Comparison of ENCODE assay signal across 17 cellular contexts in the genomic region with DNA sequence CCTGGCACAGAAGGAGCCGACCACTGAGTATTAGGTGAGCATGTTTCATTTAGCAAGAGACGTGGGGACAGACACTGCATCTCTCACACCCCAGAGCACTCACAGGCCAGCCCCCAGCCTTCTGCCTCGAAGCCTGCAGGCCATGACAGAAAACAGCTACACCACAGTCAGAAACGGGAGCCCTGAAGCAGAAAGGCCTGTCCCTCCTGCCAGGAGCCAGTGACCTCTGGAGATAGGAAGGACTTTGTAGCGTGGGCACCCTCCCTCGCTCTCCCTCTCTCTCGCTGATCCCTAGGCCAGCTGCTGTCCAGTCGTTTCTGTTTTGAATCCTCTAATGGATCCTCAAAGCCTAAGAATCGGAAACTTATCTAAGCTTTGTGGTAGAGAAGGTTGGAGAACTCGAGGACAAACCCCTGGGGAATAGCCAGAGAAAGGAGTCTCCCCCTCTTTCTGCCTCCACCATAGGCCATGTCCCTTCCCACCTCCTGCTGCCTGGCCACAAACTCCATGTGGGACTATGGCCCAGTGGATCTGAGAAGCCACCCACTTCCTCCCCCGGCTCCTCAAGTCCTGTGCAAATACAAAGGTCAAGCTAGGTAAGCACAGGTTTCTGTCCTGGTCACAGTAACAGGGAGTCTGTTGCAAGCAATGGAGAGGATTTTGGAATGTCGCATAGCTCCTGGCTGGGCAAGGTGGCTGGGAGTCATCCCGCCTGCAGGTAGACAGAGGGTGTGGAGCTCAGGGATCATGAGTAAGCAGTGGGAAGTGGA.
DNase-seq lines count a peak whose midpoint lies in the region; ATAC-seq and TF ChIP-seq lines count a peak whose summit lies in the region.
"Had no signal": no experiment of that assay in that cellular context is flagged by ENCODE, and none has a peak within 500 bp of the region (broad histone marks: within the 10 kb centered on the region; RNA-seq: fewer than 3 reads in every experiment).

No MANE protein-coding gene starts in this region.

- H3K36me3 ChIP-seq in GM23338 (ENCODE audit: insufficient read depth) (no peaks in the 10 kb centered on the region), WERI-Rb-1 (no peaks in the 10 kb centered on the region), trophoblast cell (ENCODE audit: control insufficient read depth in 1 of 2, insufficient read depth in 2 of 2, low read length in 2 of 2) (no peaks in the 10 kb centered on the region)
- H3K36me3 ChIP-seq: Peyer's patch had no signal

- H2AK5ac ChIP-seq in trophoblast cell (ENCODE audit: low read length), result no peak overlapping the region

- H4K12ac ChIP-seq in trophoblast cell (ENCODE audit: low read depth, low read length), result no peak overlapping the region

- H3K14ac ChIP-seq in trophoblast cell (ENCODE audit: low read length), result no peak overlapping the region

- no peak overlapping the region; the same call in 1 of the 2 replicates for H3K27ac Mint-ChIP-seq in GM23338
- H3K27ac Mint-ChIP-seq: activated naive CD4-positive, alpha-beta T cell treated with anti-CD3 and anti-CD28 coated beads, Interleukin-2, amount 10 ng/mL, durations not matched to agents 7 days and 5 days; memory B cell; natural killer cell treated with Interleukin-12 subunit alpha and Interleukin-12 subunit beta and Interleukin-15 and Interleukin-18, amount 100 ng/mL, for 72 hours had no signal

- H3F3A ChIP-seq in GM23338 (replicated peaks; ENCODE audit: low read depth), result no peaks in the 10 kb centered on the region

- no CpG with 5 or more reads among the region's 13 CpGs for WGBS in trophoblast cell (ENCODE audit: extremely low coverage, insufficient coverage, insufficient read length)

- H2BK12ac ChIP-seq in trophoblast cell (ENCODE audit: low read length), result no peak overlapping the region

- peaks cover 2% of the 10 kb centered on the region for H3K9me3 ChIP-seq in WERI-Rb-1 (ENCODE audit: severe bottlenecking)
- no peaks in the 10 kb centered on the region for H3K9me3 ChIP-seq in trophoblast cell (ENCODE audit: insufficient read depth, low read depth, low read length)
- H3K9me3 ChIP-seq: Peyer's patch had no signal

- H3K27ac ChIP-seq in GM23338 (ENCODE audit: low read depth), result no peak overlapping the region
- H3K27ac ChIP-seq in WERI-Rb-1, result peak overlapping the region; percentile 49
- H3K27ac ChIP-seq in trophoblast cell (ENCODE audit: low read depth, low read length), result peak overlapping the region; percentile 73
- H3K27ac ChIP-seq: Peyer's patch had no signal

- H3K9me2 ChIP-seq in GM23338 (ENCODE audit: insufficient read depth), result peaks cover 4% of the 10 kb centered on the region; the same call in 1 of the 2 replicates

- H3K4me3 Mint-ChIP-seq in GM23338, result no peak overlapping the region
- H3K4me3 Mint-ChIP-seq: activated naive CD4-positive, alpha-beta T cell treated with anti-CD3 and anti-CD28 coated beads, Interleukin-2, amount 10 ng/mL, durations not matched to agents 7 days and 5 days; memory B cell; natural killer cell treated with Interleukin-12 subunit alpha and Interleukin-12 subunit beta and Interleukin-15 and Interleukin-18, amount 100 ng/mL, for 72 hours had no signal

- H3K23ac ChIP-seq in trophoblast cell (ENCODE audit: low read length), result no peak overlapping the region

- peak overlapping the region; percentile 6 for H2BK120ac ChIP-seq in trophoblast cell (ENCODE audit: insufficient read depth, low read length, poor library complexity)

- H3K4me3 ChIP-seq in GM23338 (no peak overlapping the region), WERI-Rb-1 (ENCODE audit: low read depth, low read length) (no peak overlapping the region), trophoblast cell (ENCODE audit: low read depth, low read length) (no peak overlapping the region)
- H3K4me3 ChIP-seq: Peyer's patch had no signal

- no peak overlapping the region for H3K9ac ChIP-seq in trophoblast cell (ENCODE audit: low read length)

- H2AFZ ChIP-seq in GM23338 (peak overlapping the region; percentile 56; the same call in 1 of the 2 replicates), trophoblast cell (ENCODE audit: insufficient read depth, low read length, poor library complexity) (peak overlapping the region; percentile 15)

- H3K79me2 ChIP-seq in GM23338 (replicated peaks; ENCODE audit: insufficient read depth) (no peaks in the 10 kb centered on the region), trophoblast cell (ENCODE audit: control insufficient read depth, insufficient read depth, low read length, poor library complexity) (no peaks in the 10 kb centered on the region)

- peaks cover 1% of the 10 kb centered on the region for H3K27me3 Mint-ChIP-seq in GM23338 (ENCODE audit: insufficient read depth, low read depth, poor library complexity)

- H3K36me3 Mint-ChIP-seq in GM23338 (ENCODE audit: low read depth), result no peaks in the 10 kb centered on the region
- H3K36me3 Mint-ChIP-seq: activated naive CD4-positive, alpha-beta T cell treated with anti-CD3 and anti-CD28 coated beads, Interleukin-2, amount 10 ng/mL, durations not matched to agents 7 days and 5 days; natural killer cell treated with Interleukin-12 subunit alpha and Interleukin-12 subunit beta and Interleukin-15 and Interleukin-18, amount 100 ng/mL, for 72 hours had no signal

- peak overlapping the region; percentile 6 for H3K18ac ChIP-seq in trophoblast cell (ENCODE audit: low read length)

- H4K20me1 ChIP-seq in GM23338 (replicated peaks; ENCODE audit: insufficient read depth), result no peaks in the 10 kb centered on the region

- H3K27me3 ChIP-seq in GM23338 (ENCODE audit: insufficient read depth) (no peaks in the 10 kb centered on the region), WERI-Rb-1 (ENCODE audit: insufficient read depth, low read depth, severe bottlenecking) (no peaks in the 10 kb centered on the region), trophoblast cell (ENCODE audit: insufficient read depth, low read length) (no peaks in the 10 kb centered on the region)
- H3K27me3 ChIP-seq: Peyer's patch had no signal

- TF ChIP-seq CTCF in GM23338 (conservative IDR thresholded peaks at IDR 0.05; ENCODE audit: low read depth in 2 of 2) (no peak), WERI-Rb-1 (IDR thresholded peaks at IDR 0.05; ENCODE audit: low read depth, low read length) (no peak)

- H3K4me1 ChIP-seq in GM23338 (ENCODE audit: insufficient read depth) (no peaks in the 10 kb centered on the region), trophoblast cell (ENCODE audit: control insufficient read depth in 1 of 2, insufficient read depth in 2 of 2, low read length in 2 of 2) (peaks cover 10 to 15% of the 10 kb centered on the region in 2 experiments)

- H3K4ac ChIP-seq in trophoblast cell (ENCODE audit: low read depth, low read length), result no peak overlapping the region

- no peaks in the 10 kb centered on the region for H3K4me1 Mint-ChIP-seq in GM23338
- H3K4me1 Mint-ChIP-seq: activated naive CD4-positive, alpha-beta T cell treated with anti-CD3 and anti-CD28 coated beads, Interleukin-2, amount 10 ng/mL, durations not matched to agents 7 days and 5 days; memory B cell had no signal

- peak overlapping the region; percentile 3 for H2BK5ac ChIP-seq in trophoblast cell (ENCODE audit: low read depth, low read length, poor library complexity)

- H3K79me1 ChIP-seq in trophoblast cell (ENCODE audit: low read length), result peaks cover 2% of the 10 kb centered on the region

- no peak overlapping the region for H3K4me2 ChIP-seq in GM23338
- H3K4me2 ChIP-seq in trophoblast cell (ENCODE audit: low read length), result no peak overlapping the region

- ATAC-seq in GM23338, result peak; percentile 56
- ATAC-seq in GM21723 (IDR thresholded peaks at IDR 0.05; ENCODE audit: unreplicated experiment), result no peak
- ATAC-seq in HG03139 (IDR thresholded peaks at IDR 0.05; ENCODE audit: unreplicated experiment), result no peak
- ATAC-seq: natural killer cell treated with Interleukin-12 subunit alpha and Interleukin-12 subunit beta and Interleukin-15 and Interleukin-18, amount 100 ng/mL, for 72 hours had no signal

- H4K8ac ChIP-seq in trophoblast cell (ENCODE audit: low read depth, low read length), result peak overlapping the region; percentile 20

- H3K9me3 Mint-ChIP-seq in GM23338, result no peaks in the 10 kb centered on the region
- H3K9me3 Mint-ChIP-seq: activated naive CD4-positive, alpha-beta T cell treated with anti-CD3 and anti-CD28 coated beads, Interleukin-2, amount 10 ng/mL, durations not matched to agents 7 days and 5 days; natural killer cell treated with Interleukin-12 subunit alpha and Interleukin-12 subunit beta and Interleukin-15 and Interleukin-18, amount 100 ng/mL, for 72 hours had no signal

- no peak for DNase-seq in GM23338 (ENCODE audit: low spot score)
- peak; percentile 42 for DNase-seq in WERI-Rb-1
- peak; percentile 75 for DNase-seq in islet precursor cell
- DNase-seq in trophoblast cell, result peak; percentile 85 to 90
- DNase-seq in AML-193 (lab: John Stamatoyannopoulos, UW), result no peak
- DNase-seq in hippocampal formation (lab: John Stamatoyannopoulos, UW), result no peak
- DNase-seq: activated naive CD4-positive, alpha-beta T cell treated with anti-CD3 and anti-CD28 coated beads, Interleukin-2, amount 10 ng/mL, durations not matched to agents 7 days and 5 days; activated T-cell treated with anti-CD3 and anti-CD28 coated beads, Interleukin-2, amount 50 U/mL, for 1 hour; KG1; NCI-H1048; NCI-H748 treated with DMSO at 0.1 percent for 48 hours; Peyer's patch; stimulated activated CD4-positive, alpha-beta T cell treated with anti-CD3 and anti-CD28 coated beads, Interleukin-4, amount 100 ng/mL, for 1 hour had no signal

- H4K91ac ChIP-seq in trophoblast cell (ENCODE audit: low read depth, low read length), result peak overlapping the region; percentile 8

TF ChIP-seq in GM23338, 12 proteins besides CTCF, POLR2A, EP300 and RAD21 (continues in another document):
- TF ChIP-seq ZNF114 (CRISPR knock-in tag; IDR thresholded peaks at IDR 0.05), result no peak
- TF ChIP-seq STAT1 (IDR thresholded peaks at IDR 0.05; ENCODE audit: unreplicated experiment), result no peak

Comparison
In these comparisons a context has a peak if more than half of its experiments do, and no peak if none do; other contexts are left out.
1. DNase-seq: peak in WERI-Rb-1 (single experiment), islet precursor cell (single experiment) and trophoblast cell (2 of 2); none in GM23338 (single experiment), AML-193 (0 of 2) and hippocampal formation (0 of 2).